ENCODE assay signal across 27 cellular contexts in the genomic region with DNA sequence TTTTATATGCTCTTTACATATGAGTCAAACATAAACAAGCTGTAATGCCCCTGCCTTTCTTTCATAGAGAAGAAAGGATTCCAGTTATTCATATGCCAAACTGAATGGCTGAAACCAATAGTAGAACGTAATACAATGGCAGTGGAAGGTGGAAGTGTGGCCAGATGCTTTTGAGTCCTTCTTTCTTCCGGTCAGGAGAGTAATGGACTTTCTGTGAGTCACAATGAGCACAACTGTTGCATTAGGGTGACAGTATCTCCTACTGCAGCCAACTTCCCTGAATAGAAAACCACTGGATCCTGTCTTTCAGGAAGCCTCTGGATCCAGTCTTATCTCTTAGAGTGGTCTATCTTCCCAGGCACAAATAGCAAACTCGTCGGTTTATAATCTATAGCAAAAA.
A peak's percentile ranks its signal among the peaks of the same experiment; 100 is the strongest.
DNase-seq lines count a peak whose midpoint lies in the region; ATAC-seq, FAIRE-seq and TF ChIP-seq lines count a peak whose summit lies in the region.
"Had no signal": no experiment of that assay in that cellular context is flagged by ENCODE, and none has a peak within 500 bp of the region (broad histone marks: within the 10 kb centered on the region; RNA-seq: fewer than 3 reads in every experiment).

No MANE protein-coding gene starts in this region.

- H3K27me3 ChIP-seq in IMR-90 (ENCODE audit: control insufficient read depth, insufficient read depth, low read length) (no peaks in the 10 kb centered on the region), astrocyte (ENCODE audit: insufficient read depth, low read length) (no peaks in the 10 kb centered on the region), mesendoderm (ENCODE audit: insufficient read depth, low read length, poor library complexity) (no peaks in the 10 kb centered on the region), esophagus squamous epithelium (no peaks in the 10 kb centered on the region)
- H3K27me3 ChIP-seq: ascending aorta, gastrocnemius medialis had no signal

- H3K79me1 ChIP-seq in IMR-90 (ENCODE audit: low read depth in 1 of 2, low read length in 2 of 2) (no peaks in the 10 kb centered on the region), mesendoderm (ENCODE audit: low read length) (no peaks in the 10 kb centered on the region)

- CTCF ChIA-PET in IMR-90 (lab: Yijun Ruan, JAX): no interaction called here

- intact Hi-C loops in IMR-90 (cut with micrococcal nuclease): no loop called here
- intact Hi-C loops in esophagus squamous epithelium (cut with DNase I): no loop called here

- H4K5ac ChIP-seq in IMR-90 (ENCODE audit: low read depth, low read length) (no peak overlapping the region), mesendoderm (ENCODE audit: low read length) (no peak overlapping the region)

- no peaks in the 10 kb centered on the region for H3K79me2 ChIP-seq in astrocyte (ENCODE audit: insufficient read depth, low read length)
- H3K79me2 ChIP-seq in mesendoderm (ENCODE audit: control insufficient read depth, insufficient read depth, low read length): no peaks in the 10 kb centered on the region
- H3K79me2 ChIP-seq: parathyroid adenoma had no signal

- no peak overlapping the region for H3K4ac ChIP-seq in IMR-90 (ENCODE audit: low read depth, low read length)
- no peak overlapping the region for H3K4ac ChIP-seq in mesendoderm (ENCODE audit: low read depth, low read length)

- H3K4me1 ChIP-seq in IMR-90 (ENCODE audit: control insufficient read depth, insufficient read depth, low read length): peaks cover 6% of the 10 kb centered on the region
- H3K4me1 ChIP-seq in astrocyte (ENCODE audit: insufficient read depth, low read length): peaks cover 18% of the 10 kb centered on the region
- no peaks in the 10 kb centered on the region for H3K4me1 ChIP-seq in mesendoderm (ENCODE audit: control insufficient read depth, low read depth, low read length)
- H3K4me1 ChIP-seq in esophagus squamous epithelium: no peaks in the 10 kb centered on the region
- H3K4me1 ChIP-seq: ascending aorta, gastrocnemius medialis, left ventricle myocardium inferior, parathyroid adenoma had no signal

- no peak overlapping the region for H3K4me3 Mint-ChIP-seq in astrocyte (ENCODE audit: unreplicated experiment)
- H3K4me3 Mint-ChIP-seq: activated naive CD8-positive, alpha-beta T cell treated with anti-CD3 and anti-CD28 coated beads for 36 hours; CD14-positive monocyte; nephron progenitor cell had no signal

- H3K9me3 ChIP-seq in IMR-90 (ENCODE audit: control insufficient read depth, insufficient read depth, low read length) (no peaks in the 10 kb centered on the region), astrocyte (ENCODE audit: insufficient read depth, low read depth, low read length) (no peaks in the 10 kb centered on the region), esophagus squamous epithelium (no peaks in the 10 kb centered on the region)
- H3K9me3 ChIP-seq: ascending aorta, gastrocnemius medialis, left ventricle myocardium inferior had no signal

- H4K8ac ChIP-seq in IMR-90 (ENCODE audit: low read depth in 2 of 2, low read length in 2 of 2) (no peak overlapping the region), mesendoderm (ENCODE audit: low read depth, low read length) (peak overlapping the region; percentile 56)

- TF ChIP-seq POLR2A in IMR-90 (IDR thresholded peaks at IDR 0.05; ENCODE audit: low read depth, low read length) (no peak), esophagus squamous epithelium (IDR thresholded peaks at IDR 0.05) (no peak)

- H3K36me3 Mint-ChIP-seq in astrocyte (ENCODE audit: low read depth, unreplicated experiment): no peaks in the 10 kb centered on the region
- H3K36me3 Mint-ChIP-seq: activated naive CD8-positive, alpha-beta T cell treated with anti-CD3 and anti-CD28 coated beads for 36 hours; CD14-positive monocyte had no signal

- in situ Hi-C loops in IMR-90 (cut with MboI; ENCODE audit: low sequenced_read_pairs): no loop called here

- H3K27me3 Mint-ChIP-seq in astrocyte (ENCODE audit: low read depth, unreplicated experiment): no peaks in the 10 kb centered on the region
- H3K27me3 Mint-ChIP-seq: activated naive CD8-positive, alpha-beta T cell treated with anti-CD3 and anti-CD28 coated beads for 36 hours had no signal

- H3K56ac ChIP-seq in IMR-90 (ENCODE audit: extremely low read depth, insufficient read depth, low read length): no peak overlapping the region
- no peak overlapping the region for H3K56ac ChIP-seq in mesendoderm (ENCODE audit: low read length)

- no peak overlapping the region for H2BK15ac ChIP-seq in IMR-90 (ENCODE audit: low read depth, low read length)
- H2BK15ac ChIP-seq in mesendoderm (replicated peaks; ENCODE audit: low read depth): no peak overlapping the region

- H3K27ac ChIP-seq in IMR-90 (ENCODE audit: insufficient read depth, low read length) (no peak overlapping the region), astrocyte (ENCODE audit: low read depth, low read length) (no peak overlapping the region), mesendoderm (ENCODE audit: low read depth, low read length) (no peak overlapping the region), esophagus squamous epithelium (no peak overlapping the region)
- H3K27ac ChIP-seq: ascending aorta, dorsolateral prefrontal cortex, gastrocnemius medialis, left ventricle myocardium inferior, parathyroid adenoma had no signal

- no peak overlapping the region for H2BK5ac ChIP-seq in IMR-90 (ENCODE audit: low read depth, low read length, poor library complexity, severe bottlenecking)
- no peak overlapping the region for H2BK5ac ChIP-seq in mesendoderm (ENCODE audit: low read length)

- no peak overlapping the region for H4K91ac ChIP-seq in IMR-90 (ENCODE audit: insufficient read depth, low read depth, low read length)

- H2AK9ac ChIP-seq in IMR-90 (replicated peaks; ENCODE audit: low read depth, low read length, poor library complexity): no peak overlapping the region

- H3K4me1 Mint-ChIP-seq in astrocyte (ENCODE audit: low read depth, unreplicated experiment): peaks cover 23% of the 10 kb centered on the region
- H3K4me1 Mint-ChIP-seq: activated naive CD8-positive, alpha-beta T cell treated with anti-CD3 and anti-CD28 coated beads for 36 hours; CD14-positive monocyte; nephron progenitor cell had no signal

- WGBS in IMR-90 (ENCODE audit: extremely low coverage in 2 of 2, insufficient read length in 1 of 2), 2 experiments: no CpG with 5 or more reads among the region's 4 CpGs
- WGBS in mesendoderm (ENCODE audit: extremely low coverage, insufficient coverage, low lambda C conversion rate): no CpG with 5 or more reads among the region's 4 CpGs
- 77% methylated on average over 4 of the region's 4 CpGs for WGBS in esophagus squamous epithelium, 2 donors

- H3K9ac ChIP-seq in IMR-90 (ENCODE audit: low read depth, low read length): no peak overlapping the region
- H3K9ac ChIP-seq in astrocyte (ENCODE audit: low read length): no peak overlapping the region
- H3K9ac ChIP-seq in mesendoderm (ENCODE audit: low read length): no peak overlapping the region
- H3K9ac ChIP-seq: parathyroid adenoma had no signal

- peak overlapping the region; percentile 41 for H3K27ac Mint-ChIP-seq in astrocyte (ENCODE audit: unreplicated experiment)
- H3K27ac Mint-ChIP-seq: activated naive CD8-positive, alpha-beta T cell treated with anti-CD3 and anti-CD28 coated beads for 36 hours; CD14-positive monocyte; nephron progenitor cell had no signal

- no peak overlapping the region for H3K14ac ChIP-seq in IMR-90 (replicated peaks; ENCODE audit: low read depth, low read length)

- H2BK120ac ChIP-seq in IMR-90 (ENCODE audit: low read depth, low read length) (no peak overlapping the region), mesendoderm (ENCODE audit: low read depth, low read length) (no peak overlapping the region)

- no peak for FAIRE-seq in astrocyte (lab: Jason Lieb, UNC)
- FAIRE-seq: H1 had no signal

- no peak overlapping the region for H3K4me2 ChIP-seq in IMR-90 (ENCODE audit: low read depth, low read length)
- H3K4me2 ChIP-seq in astrocyte (ENCODE audit: low read length): peak overlapping the region; percentile 14
- no peak overlapping the region for H3K4me2 ChIP-seq in mesendoderm (ENCODE audit: low read length)

- H3K18ac ChIP-seq in IMR-90 (ENCODE audit: low read depth, low read length) (no peak overlapping the region), mesendoderm (ENCODE audit: low read length) (no peak overlapping the region)

- POLR2A ChIA-PET in IMR-90 (lab: Charles Lee; ENCODE audit: unreplicated experiment): no interaction called here

- H4K20me1 ChIP-seq in IMR-90 (ENCODE audit: insufficient read depth, low read length): no peaks in the 10 kb centered on the region
- no peaks in the 10 kb centered on the region for H4K20me1 ChIP-seq in astrocyte (ENCODE audit: insufficient read depth, low read length)

- TF ChIP-seq CTCF in IMR-90 (conservative IDR thresholded peaks at IDR 0.05; ENCODE audit: low read depth, low read length): no peak
- no peak for TF ChIP-seq CTCF in astrocyte (IDR thresholded peaks at IDR 0.05; ENCODE audit: insufficient read depth, low read depth, low read length)
- no peak for TF ChIP-seq CTCF in esophagus squamous epithelium (IDR thresholded peaks at IDR 0.05)

- no peak for TF ChIP-seq RAD21 in IMR-90 (IDR thresholded peaks at IDR 0.05; ENCODE audit: low read length)

- H2BK20ac ChIP-seq in IMR-90 (ENCODE audit: low read depth, low read length): no peak overlapping the region

- no peak overlapping the region for H2AK5ac ChIP-seq in IMR-90 (ENCODE audit: low read depth, low read length)
- H2AK5ac ChIP-seq in mesendoderm (ENCODE audit: low read length): no peak overlapping the region

- no peak for ATAC-seq in IMR-90 (ENCODE audit: low read depth)
- ATAC-seq in GM21381 (IDR thresholded peaks at IDR 0.05; ENCODE audit: unreplicated experiment): no peak
- ATAC-seq: gastrocnemius medialis, right cardiac atrium, Right ventricle myocardium inferior had no signal

- peak; percentile 31 for DNase-seq in ELR (ENCODE audit: low read depth)
- peak; percentile 63 for DNase-seq in IMR-90
- peak; percentile 78 for DNase-seq in astrocyte (ENCODE audit: low read depth)
- no peak for DNase-seq in mesendoderm
- no peak for DNase-seq in activated CD4-positive, alpha-beta T cell treated with anti-CD3 and anti-CD28 coated beads for 4 hours
- DNase-seq in esophagus squamous epithelium (lab: John Stamatoyannopoulos, UW): no peak
- no peak for DNase-seq in EL
- DNase-seq: activated CD4-positive, alpha-beta T cell treated with anti-CD3 and anti-CD28 coated beads, Interleukin-2, amount 50 U/mL, for 48 hours; activated CD4-positive, CD25-positive, alpha-beta regulatory T cell; activated naive CD8-positive, alpha-beta T cell treated with anti-CD3 and anti-CD28 coated beads for 36 hours; dorsolateral prefrontal cortex; gastrocnemius medialis; hippocampal formation; left ventricle myocardium inferior; NCI-H2081; NCI-H345; nephron progenitor cell; right cardiac atrium; stimulated activated CD4-positive, alpha-beta T cell treated with anti-CD3 and anti-CD28 coated beads, Interleukin-4, amount 100 ng/mL, for 4 hours; stimulated activated naive CD4-positive, alpha-beta T cell; T1000 had no signal

- BruUV-seq in IMR-90 (replicated peaks; lab: Mats Ljungman, UMichigan): no TSS peak

- H3K23ac ChIP-seq in IMR-90 (ENCODE audit: low read depth, low read length) (no peak overlapping the region), mesendoderm (ENCODE audit: low read length) (no peak overlapping the region)

- H3K9me3 Mint-ChIP-seq in astrocyte (ENCODE audit: unreplicated experiment): no peaks in the 10 kb centered on the region
- H3K9me3 Mint-ChIP-seq: nephron progenitor cell had no signal

- H3K36me3 ChIP-seq in IMR-90 (ENCODE audit: control insufficient read depth, insufficient read depth, low read length): no peaks in the 10 kb centered on the region
- no peaks in the 10 kb centered on the region for H3K36me3 ChIP-seq in astrocyte (ENCODE audit: insufficient read depth, low read length)
- no peaks in the 10 kb centered on the region for H3K36me3 ChIP-seq in mesendoderm (ENCODE audit: control insufficient read depth, insufficient read depth, low read length)
- H3K36me3 ChIP-seq in esophagus squamous epithelium: no peaks in the 10 kb centered on the region
- H3K36me3 ChIP-seq: ascending aorta, gastrocnemius medialis, left ventricle myocardium inferior had no signal

- peaks cover 9% of the 10 kb centered on the region for H3K9me1 ChIP-seq in IMR-90 (ENCODE audit: insufficient read depth, low read length)

- no peak overlapping the region for H3K4me3 ChIP-seq in IMR-90 (ENCODE audit: insufficient read depth, low read depth, low read length)
- no peak overlapping the region for H3K4me3 ChIP-seq in astrocyte (ENCODE audit: insufficient read depth, low read depth, low read length)
- H3K4me3 ChIP-seq in mesendoderm (ENCODE audit: low read length): no peak overlapping the region
- H3K4me3 ChIP-seq in esophagus squamous epithelium: no peak overlapping the region
- H3K4me3 ChIP-seq: ascending aorta, dorsolateral prefrontal cortex, gastrocnemius medialis, left ventricle myocardium inferior had no signal

- no peak overlapping the region for H2AFZ ChIP-seq in IMR-90 (replicated peaks; ENCODE audit: low read length, poor library complexity)
- no peak overlapping the region for H2AFZ ChIP-seq in astrocyte (ENCODE audit: low read depth, low read length)
- H2AFZ ChIP-seq: parathyroid adenoma had no signal

- dilution Hi-C loops in IMR-90 (cut with HindIII; ENCODE audit: low sequenced_read_pairs, unreplicated experiment): no loop called here

Comparison
In these comparisons a context has a peak if more than half of its experiments do, and no peak if none do; other contexts are left out.
1. DNase-seq: peak in ELR (single experiment), IMR-90 (single experiment) and astrocyte (single experiment); none in mesendoderm (single experiment), activated CD4-positive, alpha-beta T cell treated with anti-CD3 and anti-CD28 coated beads for 4 hours (0 of 2), esophagus squamous epithelium (single experiment) and EL (single experiment).